Comparison of ENCODE assay signal across 21 cellular contexts in genomic region chr2:187081409-187081808, GRCh38.
DNase-seq lines count a peak whose midpoint lies in the region; ATAC-seq and TF ChIP-seq lines count a peak whose summit lies in the region.
"Had no signal": no experiment of that assay in that cellular context is flagged by ENCODE, and none has a peak within 500 bp of the region (broad histone marks: within the 10 kb centered on the region; RNA-seq: fewer than 3 reads in every experiment).

No MANE protein-coding gene starts in this region.

- no peaks in the 10 kb centered on the region for H3K27me3 Mint-ChIP-seq in brain
- no peaks in the 10 kb centered on the region for H3K27me3 Mint-ChIP-seq in activated T-helper 17 cell treated with anti-CD3 and anti-CD28 coated beads, Interleukin-2, amount 50 U/mL, for 72 hours
- H3K27me3 Mint-ChIP-seq: CD4-positive, alpha-beta memory T cell had no signal

- TF ChIP-seq CTCF in brain (conservative IDR thresholded peaks at IDR 0.05), result no peak

- no peaks in the 10 kb centered on the region for H3K36me3 Mint-ChIP-seq in brain
- H3K36me3 Mint-ChIP-seq in activated T-helper 17 cell treated with anti-CD3 and anti-CD28 coated beads, Interleukin-2, amount 50 U/mL, for 72 hours (ENCODE audit: low read depth), result no peaks in the 10 kb centered on the region
- H3K36me3 Mint-ChIP-seq: CD4-positive, alpha-beta memory T cell had no signal

- no peak for ATAC-seq in HG02885 (IDR thresholded peaks at IDR 0.05; ENCODE audit: poor library complexity, unreplicated experiment)
- ATAC-seq in activated T-helper 17 cell treated with anti-CD3 and anti-CD28 coated beads, Interleukin-2, amount 50 U/mL, for 72 hours (replicated peaks), result no peak
- ATAC-seq: A549, GM23338, HCT116 had no signal

- peaks cover 0 to 5% (median 4%) of the 10 kb centered on the region in 5 experiments for H3K9me3 Mint-ChIP-seq in brain
- peaks cover 3% of the 10 kb centered on the region for H3K9me3 Mint-ChIP-seq in activated T-helper 17 cell treated with anti-CD3 and anti-CD28 coated beads, Interleukin-2, amount 50 U/mL, for 72 hours
- H3K9me3 Mint-ChIP-seq: GM23338, H9 had no signal

- H3K27ac Mint-ChIP-seq in brain, result peak overlapping the region in 4 of 5 experiments; percentile 3 to 72 (median 40)
- H3K27ac Mint-ChIP-seq in activated T-helper 17 cell treated with anti-CD3 and anti-CD28 coated beads, Interleukin-2, amount 50 U/mL, for 72 hours, result no peak overlapping the region
- H3K27ac Mint-ChIP-seq: CD4-positive, alpha-beta memory T cell; GM23338; H9 had no signal

- DNase-seq in middle frontal gyrus (ENCODE audit: extremely low spot score, low spot score) (peak; percentile 6), putamen (ENCODE audit: low spot score) (peak; percentile 14), epidermal melanocyte (ENCODE audit: insufficient read length, low spot score) (no peak), activated gamma-delta T cell treated with Interleukin-2 at 50 U/mL for 16 hours (no peak)
- DNase-seq: 8988T; ACHN; AML-193; BE2C; Calu3; CD4-positive, alpha-beta memory T cell; COR-L47; DMS53; DMS79 treated with DMSO at 0.1 percent for 48 hours; GF-D8; H9 had no signal

- no peak overlapping the region for H3K4me3 Mint-ChIP-seq in brain
- no peak overlapping the region for H3K4me3 Mint-ChIP-seq in activated T-helper 17 cell treated with anti-CD3 and anti-CD28 coated beads, Interleukin-2, amount 50 U/mL, for 72 hours
- H3K4me3 Mint-ChIP-seq: CD4-positive, alpha-beta memory T cell; GM23338; H9 had no signal

- H3K4me1 Mint-ChIP-seq in brain, result peaks cover 40% of the 10 kb centered on the region
- no peaks in the 10 kb centered on the region for H3K4me1 Mint-ChIP-seq in activated T-helper 17 cell treated with anti-CD3 and anti-CD28 coated beads, Interleukin-2, amount 50 U/mL, for 72 hours
- H3K4me1 Mint-ChIP-seq: CD4-positive, alpha-beta memory T cell; GM23338; H9 had no signal

Comparison
In these comparisons a context has a peak if more than half of its experiments do, and no peak if none do; other contexts are left out.
1. DNase-seq: peak in middle frontal gyrus (single experiment) and putamen (single experiment); none in epidermal melanocyte (single experiment) and activated gamma-delta T cell treated with Interleukin-2 at 50 U/mL for 16 hours (single experiment).